ENCODE assay signal across 24 cellular contexts in genomic region chr14:38001501-38001900, GRCh38.
"Had no signal": no experiment of that assay in that cellular context is flagged by ENCODE, and none has a peak within 500 bp of the region (broad histone marks: within the 10 kb centered on the region; RNA-seq: fewer than 3 reads in every experiment).

No MANE protein-coding gene starts in this region.

- H3K4me1 Mint-ChIP-seq: nephron; neural crest cell; stimulated activated memory B cell treated with anti-CD40 and anti-IgM and Interleukin-4, amounts not matched to agents 10 μg/mL and 1 μg/mL and 100 μg/mL, for 72 hours; stimulated activated naive CD8-positive, alpha-beta T cell treated with anti-CD3 and anti-CD28 coated beads, Interleukin-15, amount 100 ng/mL, for 72 hours had no signal

- H3K36me3 Mint-ChIP-seq: naive thymus-derived CD8-positive, alpha-beta T cell; stimulated activated memory B cell treated with anti-CD40 and anti-IgM and Interleukin-4, amounts not matched to agents 10 μg/mL and 1 μg/mL and 100 μg/mL, for 72 hours; type B pancreatic cell had no signal

- H3K27ac ChIP-seq: left lung, lower lobe of right lung, ovary, right atrium auricular region, right lobe of liver, tibial nerve, uterus had no signal

- H3K4me3 ChIP-seq: left lung, lower lobe of right lung, ovary, right atrium auricular region, right lobe of liver, smooth muscle cell, tibial nerve, uterus had no signal

- H3K4me1 ChIP-seq: left lung, lower lobe of right lung, right atrium auricular region, tibial nerve, uterus had no signal

- H3K27me3 ChIP-seq: left lung, ovary, right atrium auricular region, right lobe of liver, tibial nerve, uterus had no signal

- DNase-seq: left colon; left lung; lower lobe of right lung; mammary epithelial cell; mesenchymal stem cell; naive thymus-derived CD8-positive, alpha-beta T cell; ovary; right lobe of liver; stimulated activated CD4-positive, alpha-beta T cell treated with anti-CD3 and anti-CD28 coated beads, Interleukin-1b, Interleukin-23, amount 100 ng/mL, for 48 hours; stimulated activated CD4-positive, alpha-beta T cell treated with anti-CD3 and anti-CD28 coated beads, Interleukin-2, amount 100 ng/mL, for 48 hours; stimulated activated CD4-positive, alpha-beta T cell treated with anti-CD3 and anti-CD28 coated beads, Interleukin-4, amount 100 ng/mL, for 4 hours; stimulated activated CD8-positive, alpha-beta memory T cell treated with anti-CD3 and anti-CD28 coated beads, Interleukin-4, amount 100 ng/mL, for 48 hours; stimulated activated naive CD4-positive, alpha-beta T cell treated with Interleukin-2 at 50 U/mL for 16 hours; stimulated activated naive CD8-positive, alpha-beta T cell treated with anti-CD3 and anti-CD28 coated beads, Interleukin-15, amount 100 ng/mL, for 72 hours; substantia nigra; uterus had no signal

- H3K27me3 Mint-ChIP-seq: naive thymus-derived CD8-positive, alpha-beta T cell; progenitor cell of endocrine pancreas; stimulated activated memory B cell treated with anti-CD40 and anti-IgM and Interleukin-4, amounts not matched to agents 10 μg/mL and 1 μg/mL and 100 μg/mL, for 72 hours; stimulated activated naive CD8-positive, alpha-beta T cell treated with anti-CD3 and anti-CD28 coated beads, Interleukin-15, amount 100 ng/mL, for 72 hours had no signal

- H3K36me3 ChIP-seq: left lung, lower lobe of right lung, ovary, right atrium auricular region, right lobe of liver, tibial nerve, uterus had no signal

- H3K27ac Mint-ChIP-seq: naive thymus-derived CD8-positive, alpha-beta T cell; nephron; progenitor cell of endocrine pancreas; stimulated activated memory B cell treated with anti-CD40 and anti-IgM and Interleukin-4, amounts not matched to agents 10 μg/mL and 1 μg/mL and 100 μg/mL, for 72 hours; stimulated activated naive CD8-positive, alpha-beta T cell treated with anti-CD3 and anti-CD28 coated beads, Interleukin-15, amount 100 ng/mL, for 72 hours; type B pancreatic cell had no signal

- H3K4me2 ChIP-seq: smooth muscle cell had no signal

- ATAC-seq: left colon; left lung; lower lobe of right lung; naive thymus-derived CD8-positive, alpha-beta T cell; stimulated activated memory B cell treated with anti-CD40 and anti-IgM and Interleukin-4, amounts not matched to agents 10 μg/mL and 1 μg/mL and 100 μg/mL, for 72 hours; stimulated activated naive CD8-positive, alpha-beta T cell treated with anti-CD3 and anti-CD28 coated beads, Interleukin-15, amount 100 ng/mL, for 72 hours had no signal

- H3K9me3 ChIP-seq: left lung, lower lobe of right lung, ovary, right atrium auricular region, right lobe of liver, tibial nerve, uterus had no signal

- H3K9me3 Mint-ChIP-seq: nephron; neural crest cell; stimulated activated memory B cell treated with anti-CD40 and anti-IgM and Interleukin-4, amounts not matched to agents 10 μg/mL and 1 μg/mL and 100 μg/mL, for 72 hours; stimulated activated naive CD8-positive, alpha-beta T cell treated with anti-CD3 and anti-CD28 coated beads, Interleukin-15, amount 100 ng/mL, for 72 hours; type B pancreatic cell had no signal

- H3K4me3 Mint-ChIP-seq: naive thymus-derived CD8-positive, alpha-beta T cell; nephron; neural crest cell; stimulated activated memory B cell treated with anti-CD40 and anti-IgM and Interleukin-4, amounts not matched to agents 10 μg/mL and 1 μg/mL and 100 μg/mL, for 72 hours; stimulated activated naive CD8-positive, alpha-beta T cell treated with anti-CD3 and anti-CD28 coated beads, Interleukin-15, amount 100 ng/mL, for 72 hours; type B pancreatic cell had no signal
